ENCODE assay signal across 11 cellular contexts in the genomic region with DNA sequence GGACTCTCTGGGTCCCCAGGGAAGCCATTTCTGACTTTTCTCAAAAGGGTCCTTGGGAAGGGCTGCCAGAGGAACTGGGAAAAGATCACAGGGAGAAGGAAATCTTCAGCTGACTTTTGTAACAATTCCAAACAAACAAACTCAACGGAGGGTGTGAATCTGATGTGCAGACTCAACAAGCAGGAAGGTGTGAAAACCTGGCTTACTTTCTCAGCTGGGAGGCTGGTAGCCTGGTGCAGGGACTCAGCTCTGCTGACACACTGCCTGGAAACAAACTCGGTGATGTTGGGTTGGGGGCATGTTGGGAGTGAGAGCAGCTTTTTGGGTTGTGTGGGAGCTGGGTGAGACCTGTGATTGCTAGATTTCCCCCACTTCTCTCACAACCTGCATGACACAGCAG. TPM values are rescaled to one million over a fixed set of nuclear protein-coding genes. Genes with fewer than 3 reads are reported as not detected.
"Had no signal": no experiment of that assay in that cellular context is flagged by ENCODE, and none has a peak within 500 bp of the region (broad histone marks: within the 10 kb centered on the region; RNA-seq: fewer than 3 reads in every experiment).

No MANE protein-coding gene starts in this region.

- H3K4me3 Mint-ChIP-seq: H9, HFFc6 had no signal

- H3K4me3 ChIP-seq: GM23248, HAP-1 had no signal

- H3K27ac ChIP-seq: GM23248 had no signal

- H3K4me1 ChIP-seq: HAP-1 had no signal

- H3K4me1 Mint-ChIP-seq: H9 had no signal

- H3K27ac Mint-ChIP-seq: HFFc6 had no signal

- H3K9me3 ChIP-seq: HAP-1 had no signal

- FAIRE-seq: H1, H54 had no signal

- H3K9me3 Mint-ChIP-seq: HFFc6 had no signal

- H3K36me3 ChIP-seq: HAP-1 had no signal

- H2AFZ ChIP-seq: GM23248 had no signal

- ATAC-seq: HCT116 had no signal

- DNase-seq: GM23248, GOT3, H7, H9, HCEC 1CT, HFFc6 had no signal

- H3K9ac ChIP-seq: GM23248 had no signal

RNA-seq across cellular contexts. Expression of a gene that starts 10.2 kb away (rescaled TPM):
- total RNA-seq: GM23248, H1, H4, H9, HFFc6 had no signal
- polyA plus RNA-seq: GM23248, H1 had no signal

RNA-seq across cellular contexts. Expression of a gene that starts 36.2 kb away (rescaled TPM):
- total RNA-seq: GM23248, H1, H4, HFFc6 had no signal
- polyA plus RNA-seq: GM23248, H1 had no signal
